In genomic region chr19:58519087-58519354, GRCh38 we compare ENCODE assay signal across 1 cellular context.
TF ChIP-seq lines count a peak whose summit lies in the region.

No MANE protein-coding gene starts in this region.

TF ChIP-seq in H1, 55 proteins besides CTCF, POLR2A, EP300 and RAD21:
- TF ChIP-seq TBP (IDR thresholded peaks at IDR 0.05; ENCODE audit: low read depth, low read length) (peak; percentile 50), TAF1 (IDR thresholded peaks at IDR 0.05; ENCODE audit: low read depth, low read length) (peak; percentile 55; the same call in 1 of the 2 replicates), SIX5 (IDR thresholded peaks at IDR 0.05; ENCODE audit: low read depth, low read length) (no peak), HDAC6 (IDR thresholded peaks at IDR 0.05; ENCODE audit: low read depth, low read length) (no peak), RXRA (IDR thresholded peaks at IDR 0.05; ENCODE audit: insufficient read depth, low read depth, low read length) (no peak), KDM5A (IDR thresholded peaks at IDR 0.05; ENCODE audit: low read length) (no peak), JUND (IDR thresholded peaks at IDR 0.05; ENCODE audit: low read length) (no peak), BRCA1 (IDR thresholded peaks at IDR 0.05; ENCODE audit: low read depth, low read length) (no peak), KDM4A (IDR thresholded peaks at IDR 0.05; ENCODE audit: low read depth, low read length, severe bottlenecking) (peak; percentile 8), YY1 (IDR thresholded peaks at IDR 0.05; ENCODE audit: low read depth, low read length) (0 out of 2 replicates have a peak, but pooled peaks have one; percentile 44), SP2 (IDR thresholded peaks at IDR 0.05; ENCODE audit: low read length) (no peak), EZH2 (IDR thresholded peaks at IDR 0.05; ENCODE audit: low read depth, low read length, severe bottlenecking) (no peak), POLR2AphosphoS5 (IDR thresholded peaks at IDR 0.05; ENCODE audit: low read depth, low read length) (no peak), KDM1A (IDR thresholded peaks at IDR 0.05; ENCODE audit: borderline replicate concordance, low read length) (no peak), SP4 (IDR thresholded peaks at IDR 0.05; ENCODE audit: low read length) (no peak), SAP30 (IDR thresholded peaks at IDR 0.05; ENCODE audit: insufficient read depth, insufficient replicate concordance, low read length) (peak; percentile 68), GTF2F1 (IDR thresholded peaks at IDR 0.05; ENCODE audit: borderline replicate concordance, low read depth, low read length) (no peak), EGR1 (IDR thresholded peaks at IDR 0.05; ENCODE audit: borderline replicate concordance, low read depth, low read length) (no peak), ASH2L (IDR thresholded peaks at IDR 0.05; ENCODE audit: low read length) (no peak), SUZ12 (IDR thresholded peaks at IDR 0.05; ENCODE audit: low read length) (no peak)
- TF ChIP-seq, protein P1, sequence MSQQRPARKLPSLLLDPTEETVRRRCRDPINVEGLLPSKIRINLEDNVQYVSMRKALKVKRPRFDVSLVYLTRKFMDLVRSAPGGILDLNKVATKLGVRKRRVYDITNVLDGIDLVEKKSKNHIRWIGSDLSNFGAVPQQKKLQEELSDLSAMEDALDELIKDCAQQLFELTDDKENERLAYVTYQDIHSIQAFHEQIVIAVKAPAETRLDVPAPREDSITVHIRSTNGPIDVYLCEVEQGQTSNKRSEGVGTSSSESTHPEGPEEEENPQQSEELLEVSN (IDR thresholded peaks at IDR 0.05), result peak; percentile 47; the same call in 1 of the 2 replicates
